ENCODE assay signal across 24 cellular contexts in the genomic region with DNA sequence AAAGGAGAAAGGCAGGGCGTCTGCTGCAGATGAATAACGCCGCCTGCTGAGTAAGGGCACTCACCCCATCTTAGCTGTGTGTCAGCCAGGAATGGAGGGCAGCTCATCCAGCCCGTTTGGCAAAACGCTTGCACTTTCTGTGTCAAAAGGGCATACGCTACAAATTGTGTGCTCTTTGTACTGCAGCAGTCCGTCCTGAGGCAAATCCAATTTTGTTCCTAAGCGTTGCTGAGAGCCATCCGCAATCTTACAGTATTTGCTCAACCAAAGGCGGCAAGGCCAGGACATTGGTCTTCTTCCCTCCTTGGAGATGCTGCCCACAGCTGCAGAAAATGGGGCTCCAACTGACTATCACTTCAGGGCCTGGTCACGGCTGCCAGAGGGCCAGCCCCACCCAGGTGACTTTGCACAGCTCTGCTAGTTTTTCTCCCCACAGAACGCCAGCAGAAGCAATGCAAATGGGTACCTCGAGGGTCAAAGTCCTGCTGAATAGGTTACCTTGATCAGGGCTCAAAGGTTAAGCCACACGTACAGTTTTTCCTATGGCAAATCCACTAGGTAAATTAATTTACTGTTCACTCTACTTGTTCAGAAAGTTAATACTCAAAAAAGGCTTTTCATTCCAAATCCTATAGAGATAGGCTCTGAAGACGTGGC. TPM values are rescaled to one million over a fixed set of nuclear protein-coding genes. Genes with fewer than 3 reads are reported as not detected.
DNase-seq lines count a peak whose midpoint lies in the region; ATAC-seq, FAIRE-seq and TF ChIP-seq lines count a peak whose summit lies in the region.
"Had no signal": no experiment of that assay in that cellular context is flagged by ENCODE, and none has a peak within 500 bp of the region (broad histone marks: within the 10 kb centered on the region; RNA-seq: fewer than 3 reads in every experiment).

No MANE protein-coding gene starts in this region.

- H3K4me3 ChIP-seq in H1 (ENCODE audit: extremely low read depth in 1 of 4, insufficient read depth in 2 of 4, low read depth in 3 of 4, low read length in 4 of 4) = no peak overlapping the region
- H3K4me3 ChIP-seq: upper lobe of left lung had no signal

- WGBS in H1 (ENCODE audit: extremely low coverage in 1 of 2, insufficient coverage in 1 of 2, insufficient read length in 1 of 2, insufficient replicate concordance in 2 of 2, low coverage in 1 of 2, low lambda C conversion rate in 2 of 2, missing lambda C conversion rate in 1 of 2), 2 experiments = 90% methylated on average over 15 of the region's 15 CpGs; no CpG with 5 or more reads in 1 of the 2 experiments

- peak; percentile 62 for DNase-seq in HuH-7 (ENCODE audit: low spot score)
- DNase-seq in SW480 (ENCODE audit: low spot score) = peak; percentile 9
- DNase-seq in H1 (ENCODE audit: low read depth in 1 of 2, low spot score in 2 of 2) = no peak
- DNase-seq in GM12891 (ENCODE audit: insufficient read length, low spot score) = no peak
- no peak for DNase-seq in DMS114 treated with DMSO at 0.1 percent for 48 hours (lab: John Stamatoyannopoulos, UW; ENCODE audit: unreplicated experiment)
- DNase-seq: activated CD4-positive, alpha-beta T cell treated with anti-CD3 and anti-CD28 coated beads for 48 hours; activated CD8-positive, alpha-beta memory T cell treated with anti-CD3 and anti-CD28 coated beads, Interleukin-2, amount 10 ng/mL, durations not matched to agents 7 days and 5 days; brain microvascular endothelial cell; CD4-positive, alpha-beta memory T cell; foreskin fibroblast; natural killer cell; NCI-H1105; NCI-H2081 treated with DMSO at 0.1 percent for 48 hours; NCI-H510A; stimulated activated naive CD4-positive, alpha-beta T cell treated with Interleukin-2 at 50 U/mL for 16 hours; SW 1271; upper lobe of left lung had no signal

- H3K14ac ChIP-seq in H1 (ENCODE audit: insufficient read length) = no peak overlapping the region

- CTCF ChIA-PET in H1 (lab: Charles Lee; ENCODE audit: partially characterized antibody) = interaction anchor here (0.9 to 2.3 kb wide), 4 partner anchors 11 to 53 kb away, joined by 3 to 6 read pairs (median 4); no protein-coding TSS in a partner anchor

- H3K4me3 Mint-ChIP-seq in nephron = no peak overlapping the region
- H3K4me3 Mint-ChIP-seq: activated CD8-positive, alpha-beta memory T cell treated with anti-CD3 and anti-CD28 coated beads, Interleukin-2, amount 10 ng/mL, durations not matched to agents 7 days and 5 days; CD4-positive, alpha-beta memory T cell; natural killer cell had no signal

- H3K23me2 ChIP-seq in H1 (ENCODE audit: low read depth, low read length) = no peaks in the 10 kb centered on the region

- H2BK5ac ChIP-seq in H1 (ENCODE audit: low read depth, low read length) = no peak overlapping the region

- H2BK15ac ChIP-seq in H1 (ENCODE audit: low read length) = no peak overlapping the region

- H4K5ac ChIP-seq in H1 (ENCODE audit: insufficient read length, low read depth, low read length) = no peak overlapping the region

- no peak overlapping the region for H3K18ac ChIP-seq in H1 (ENCODE audit: extremely low read depth, low read length)

- no peak overlapping the region for H2BK120ac ChIP-seq in H1 (replicated peaks; ENCODE audit: low read depth, low read length)

- no peak for TF ChIP-seq EP300 in H1 (IDR thresholded peaks at IDR 0.05; ENCODE audit: borderline replicate concordance in 1 of 2, low read depth in 2 of 2, low read length in 2 of 2)

- no peak overlapping the region for H2BK20ac ChIP-seq in H1 (ENCODE audit: low read length)

- no peak overlapping the region for H3K27ac ChIP-seq in H1 (ENCODE audit: low read depth, low read length)
- H3K27ac ChIP-seq: brain microvascular endothelial cell, upper lobe of left lung had no signal

- no peak overlapping the region for H4K91ac ChIP-seq in H1 (replicated peaks; ENCODE audit: insufficient read length, low read length)

- no peaks in the 10 kb centered on the region for H3K4me1 ChIP-seq in H1 (replicated peaks in 1 of 4; ENCODE audit: control insufficient read depth in 3 of 4, insufficient read depth in 4 of 4, low read length in 3 of 4)

- peaks cover 41% of the 10 kb centered on the region for H3K4me1 Mint-ChIP-seq in nephron
- H3K4me1 Mint-ChIP-seq: activated CD8-positive, alpha-beta memory T cell treated with anti-CD3 and anti-CD28 coated beads, Interleukin-2, amount 10 ng/mL, durations not matched to agents 7 days and 5 days had no signal

- H3K9me3 Mint-ChIP-seq in nephron = no peaks in the 10 kb centered on the region
- H3K9me3 Mint-ChIP-seq: activated T-helper 2 cell treated with anti-CD3 and anti-CD28 coated beads, Interferon-gamma antibody, Interleukin-2, Interleukin-4, amounts not matched to agents 10 μg/mL and 5 μg/mL and 100 μg/mL, durations not matched to agents 14 hours and 24 hours and 36 hours; CD4-positive, alpha-beta memory T cell; natural killer cell had no signal

- H3K36me3 ChIP-seq in H1 (ENCODE audit: control insufficient read depth in 2 of 4, insufficient read depth in 4 of 4, low read length in 3 of 4) = no peaks in the 10 kb centered on the region
- H3K36me3 ChIP-seq: brain microvascular endothelial cell had no signal

- H2BK12ac ChIP-seq in H1 (ENCODE audit: low read depth, low read length) = no peak overlapping the region

- no peak overlapping the region for H3K23ac ChIP-seq in H1 (ENCODE audit: insufficient read length)

- no peaks in the 10 kb centered on the region for H3K79me2 ChIP-seq in H1 (ENCODE audit: control insufficient read depth in 1 of 2, insufficient read depth in 2 of 2, low read length in 2 of 2)

- TF ChIP-seq POLR2A in H1 (IDR thresholded peaks at IDR 0.05; ENCODE audit: control extremely low read depth in 1 of 2, low read depth in 2 of 2, low read length in 2 of 2) (no peak), GM12891 (IDR thresholded peaks at IDR 0.05; ENCODE audit: low read depth, low read length) (no peak)

- ATAC-seq in HG03521 (IDR thresholded peaks at IDR 0.05; ENCODE audit: unreplicated experiment) = no peak
- ATAC-seq in GM19452 (IDR thresholded peaks at IDR 0.05; ENCODE audit: unreplicated experiment) = no peak
- ATAC-seq: activated CD8-positive, alpha-beta memory T cell treated with anti-CD3 and anti-CD28 coated beads, Interleukin-2, amount 10 ng/mL, durations not matched to agents 7 days and 5 days; natural killer cell had no signal

- H3K56ac ChIP-seq in H1 (replicated peaks; ENCODE audit: insufficient read length, low read depth, low read length) = no peak overlapping the region

- POLR2A ChIA-PET in H1 (lab: Charles Lee; ENCODE audit: partially characterized antibody) = no interaction called here

- H3K27ac Mint-ChIP-seq in nephron = peak overlapping the region in 2 of 3 experiments; percentile 16 to 38
- H3K27ac Mint-ChIP-seq: activated CD8-positive, alpha-beta memory T cell treated with anti-CD3 and anti-CD28 coated beads, Interleukin-2, amount 10 ng/mL, durations not matched to agents 7 days and 5 days; activated T-helper 2 cell treated with anti-CD3 and anti-CD28 coated beads, Interferon-gamma antibody, Interleukin-2, Interleukin-4, amounts not matched to agents 10 μg/mL and 5 μg/mL and 100 μg/mL, durations not matched to agents 14 hours and 24 hours and 36 hours; natural killer cell; progenitor cell of endocrine pancreas had no signal

- FAIRE-seq in H1 (lab: Jason Lieb, UNC) = no peak
- FAIRE-seq in GM12891 (lab: Jason Lieb, UNC) = no peak
- FAIRE-seq: H54, TTC549 had no signal

- H4K8ac ChIP-seq in H1 (ENCODE audit: extremely low read depth, insufficient read depth, low read length) = peak overlapping the region; percentile 48; the same call in 1 of the 2 replicates

- H3K4me2 ChIP-seq in H1 (ENCODE audit: insufficient read depth in 1 of 2, low read depth in 2 of 2, low read length in 2 of 2) = no peak overlapping the region

- H2AFZ ChIP-seq in H1 (ENCODE audit: low read length) = no peak overlapping the region

- H2AK5ac ChIP-seq in H1 (ENCODE audit: low read depth, low read length) = no peak overlapping the region

- H3K36me3 Mint-ChIP-seq in nephron (ENCODE audit: low read depth) = peaks cover 33% of the 10 kb centered on the region
- H3K36me3 Mint-ChIP-seq: activated CD8-positive, alpha-beta memory T cell treated with anti-CD3 and anti-CD28 coated beads, Interleukin-2, amount 10 ng/mL, durations not matched to agents 7 days and 5 days; natural killer cell had no signal

- peaks cover 0 to 12% (median 3%) of the 10 kb centered on the region in 4 experiments; a peak in 4 of 7 replicates for H3K27me3 ChIP-seq in H1 (replicated peaks in 1 of 4; ENCODE audit: control insufficient read depth in 3 of 4, extremely low read depth in 1 of 4, insufficient read depth in 3 of 4, low read length in 3 of 4)
- H3K27me3 ChIP-seq: brain microvascular endothelial cell, upper lobe of left lung had no signal

- H3K9me3 ChIP-seq in H1 (ENCODE audit: insufficient read depth in 2 of 2, low read depth in 1 of 2, low read length in 1 of 2) = no peaks in the 10 kb centered on the region; a peak in 1 of 4 replicates
- H3K9me3 ChIP-seq: upper lobe of left lung had no signal

- TF ChIP-seq CTCF in H1 (IDR thresholded peaks at IDR 0.05; ENCODE audit: control extremely low read depth in 1 of 3, insufficient read depth in 1 of 3, low read depth in 1 of 3, low read length in 3 of 3) = no peak
- TF ChIP-seq CTCF in nephron (IDR thresholded peaks at IDR 0.05; ENCODE audit: unreplicated experiment in 3 of 3) = no peak

- no peaks in the 10 kb centered on the region for H4K20me1 ChIP-seq in H1 (replicated peaks in 1 of 2; ENCODE audit: control insufficient read depth in 1 of 2, insufficient read depth in 2 of 2, low read length in 2 of 2)

- H3K4ac ChIP-seq in H1 (replicated peaks; ENCODE audit: insufficient read length, low read depth, low read length) = no peak overlapping the region

- H3K27me3 Mint-ChIP-seq in nephron (ENCODE audit: low read depth) = no peaks in the 10 kb centered on the region
- H3K27me3 Mint-ChIP-seq: activated CD8-positive, alpha-beta memory T cell treated with anti-CD3 and anti-CD28 coated beads, Interleukin-2, amount 10 ng/mL, durations not matched to agents 7 days and 5 days; CD4-positive, alpha-beta memory T cell; progenitor cell of endocrine pancreas had no signal

- no peaks in the 10 kb centered on the region for H3K79me1 ChIP-seq in H1 (ENCODE audit: low read depth, low read length)

- no peak overlapping the region for H3K9ac ChIP-seq in H1 (replicated peaks in 1 of 4; ENCODE audit: extremely low read depth in 1 of 4, low read depth in 3 of 4, low read length in 3 of 4)

- no peak for TF ChIP-seq RAD21 in H1 (IDR thresholded peaks at IDR 0.05 in 1 of 2, conservative IDR thresholded peaks at IDR 0.05 in 1 of 2; ENCODE audit: low read depth in 2 of 2, low read length in 2 of 2)

RNA-seq across cellular contexts. Expression of gene CCDC92, which starts 23.4 kb away (rescaled TPM):
- total RNA-seq in H1 (2021; fragmentation: NEBNext Ultra II Directional; extraction: Animal tissue kit (Norgen Biotek cat#: 25700)) = 0.43 and 0.73 TPM in 2 replicates
- 0.51 and 0.83 TPM in 2 replicates for polyA plus RNA-seq in H1 (2011; rRNA removed)
- 0.26 TPM for polyA plus RNA-seq in H1 (2011; cell fraction: cytosol; rRNA removed)
- polyA plus RNA-seq in H1 (2011; cell fraction: nucleus; rRNA removed) = 0.98 TPM
- polyA plus RNA-seq in H1 (2012, experiment 1 of 2) = 0.34 to 0.85 TPM (median 0.66 TPM) in 4 replicates
- polyA plus RNA-seq in H1 (2012, experiment 2 of 2) = 0.39 TPM
- polyA plus RNA-seq in H1 (2013, experiment 1 of 2) = 0.24 TPM
- 0.33 TPM for polyA plus RNA-seq in H1 (2013, experiment 2 of 2)
- polyA minus RNA-seq in H1 (2011; rRNA and poly(A)+ RNA removed) = 0.20 and 0.63 TPM in 2 replicates
- polyA minus RNA-seq in H1 (2011; cell fraction: cytosol; rRNA and poly(A)+ RNA removed) = not detected
- 0.60 TPM for polyA minus RNA-seq in H1 (2011; cell fraction: nucleus; rRNA and poly(A)+ RNA removed)
- 7.8 TPM for polyA plus RNA-seq in GM12891 (2012; ENCODE audit: low read depth, missing spikeins)

RNA-seq across cellular contexts. Expression of gene ZNF664, which starts 23.8 kb away (rescaled TPM):
- 41.7 and 51.4 TPM in 2 replicates for total RNA-seq in H1 (2021; fragmentation: NEBNext Ultra II Directional; extraction: Animal tissue kit (Norgen Biotek cat#: 25700))
- polyA plus RNA-seq in H1 (2011; rRNA removed) = 16.0 and 22.8 TPM in 2 replicates
- 21.6 TPM for polyA plus RNA-seq in H1 (2011; cell fraction: cytosol; rRNA removed)
- polyA plus RNA-seq in H1 (2011; cell fraction: nucleus; rRNA removed) = 19.3 TPM
- polyA plus RNA-seq in H1 (2012, experiment 1 of 2) = 26.3 to 38.9 TPM (median 30.5 TPM) in 4 replicates
- 4.1 TPM for polyA plus RNA-seq in H1 (2012, experiment 2 of 2)
- 26.2 TPM for polyA plus RNA-seq in H1 (2013, experiment 1 of 2)
- 25.3 TPM for polyA plus RNA-seq in H1 (2013, experiment 2 of 2)
- 23.2 and 39.2 TPM in 2 replicates for polyA minus RNA-seq in H1 (2011; rRNA and poly(A)+ RNA removed)
- 20.3 TPM for polyA minus RNA-seq in H1 (2011; cell fraction: cytosol; rRNA and poly(A)+ RNA removed)
- polyA minus RNA-seq in H1 (2011; cell fraction: nucleus; rRNA and poly(A)+ RNA removed) = 49.8 TPM
- polyA plus RNA-seq in GM12891 (2012; ENCODE audit: low read depth, missing spikeins) = 22.6 TPM

Comparison
In these comparisons a context has a peak if more than half of its experiments do, and no peak if none do; other contexts are left out.
1. DNase-seq: peak in HuH-7 (single experiment) and SW480 (single experiment); none in H1 (0 of 2), GM12891 (single experiment) and DMS114 treated with DMSO at 0.1 percent for 48 hours (single experiment).